8 cellular contexts compared by ENCODE assay signal in genomic region chr10:24724381-24725228, GRCh38. TPM values are rescaled to one million over a fixed set of nuclear protein-coding genes. Genes with fewer than 3 reads are reported as not detected.
DNase-seq lines count a peak whose midpoint lies in the region; ATAC-seq and TF ChIP-seq lines count a peak whose summit lies in the region.

No MANE protein-coding gene starts in this region.

- TF ChIP-seq POLR2A in breast epithelium (IDR thresholded peaks at IDR 0.05): peak; percentile 77

- H3K27me3 ChIP-seq in breast epithelium (no peaks in the 10 kb centered on the region), iPS-20b (ENCODE audit: insufficient read depth, low read length) (peaks cover 40% of the 10 kb centered on the region), skeletal muscle tissue (ENCODE audit: control insufficient read depth in 3 of 3, insufficient read depth in 3 of 3, low read length in 3 of 3) (no peaks in the 10 kb centered on the region)

- H3K4me1 ChIP-seq in breast epithelium (no peaks in the 10 kb centered on the region), iPS-20b (ENCODE audit: insufficient read depth, low read length) (peaks cover 20% of the 10 kb centered on the region; the same call in 1 of the 2 replicates), skeletal muscle tissue (ENCODE audit: control insufficient read depth in 3 of 3, insufficient read depth in 3 of 3, low read length in 3 of 3) (peaks cover 17 to 23% (median 20%) of the 10 kb centered on the region in 3 donors)

- POLR2A ChIA-PET in AG04449 (lab: Yijun Ruan, JAX): interaction anchor here (0.8 kb wide), 1 partner anchor 18 kb away, joined by 3 read pairs; no protein-coding TSS in a partner anchor

- no peaks in the 10 kb centered on the region for H3K9me3 ChIP-seq in breast epithelium
- H3K9me3 ChIP-seq in iPS-20b (ENCODE audit: insufficient read depth, low read depth, low read length): no peaks in the 10 kb centered on the region
- no peaks in the 10 kb centered on the region for H3K9me3 ChIP-seq in skeletal muscle tissue (ENCODE audit: control insufficient read depth in 3 of 3, low read length in 3 of 3)

- peak; percentile 76 for DNase-seq in AG04449 (ENCODE audit: low read depth, low spot score)
- peak; percentile 85 for DNase-seq in NCI-H2196 (lab: John Stamatoyannopoulos, UW; ENCODE audit: unreplicated experiment)
- peak; percentile 97 for DNase-seq in breast epithelium (ENCODE audit: low spot score in 2 of 2)

- TF ChIP-seq CTCF in AG04449 (IDR thresholded peaks at IDR 0.05; ENCODE audit: insufficient read depth, low read length, missing control alignments) (no peak), VCaP (conservative IDR thresholded peaks at IDR 0.05) (no peak), breast epithelium (IDR thresholded peaks at IDR 0.05) (peak in 1 of 3 donors; percentile 21)

- CTCF ChIA-PET in AG04449 (lab: Yijun Ruan, JAX): interaction anchor here (1.3 to 1.5 kb wide), 2 partner anchors 76 to 227 kb away, joined by 3 read pairs; no protein-coding TSS in a partner anchor

- no peaks in the 10 kb centered on the region for H3K36me3 ChIP-seq in breast epithelium
- no peaks in the 10 kb centered on the region for H3K36me3 ChIP-seq in iPS-20b (ENCODE audit: insufficient read depth, low read depth, low read length)
- no peaks in the 10 kb centered on the region for H3K36me3 ChIP-seq in skeletal muscle tissue (ENCODE audit: control insufficient read depth in 3 of 3, insufficient read depth in 3 of 3, low read length in 3 of 3)

- H3K9ac ChIP-seq in iPS-20b (ENCODE audit: low read depth, low read length) (peak overlapping the region; percentile 83; the same call in 1 of the 2 replicates), skeletal muscle tissue (ENCODE audit: low read depth in 1 of 3, low read length in 3 of 3) (peak overlapping the region; percentile 88 to 92 (median 92))

- ATAC-seq in GM18873 (IDR thresholded peaks at IDR 0.05; ENCODE audit: low FRiP score, unreplicated experiment) (peak; percentile 95), HG03135 (IDR thresholded peaks at IDR 0.05; ENCODE audit: unreplicated experiment) (peak; percentile 83)

- H3K27ac ChIP-seq in VCaP: peak overlapping the region; percentile 92
- H3K27ac ChIP-seq in breast epithelium: peak overlapping the region; percentile 95 to 98
- no peak overlapping the region for H3K27ac ChIP-seq in iPS-20b (ENCODE audit: low read length)
- H3K27ac ChIP-seq in skeletal muscle tissue (ENCODE audit: low read depth, low read length): peak overlapping the region; percentile 93

- intact Hi-C loops in breast epithelium (cut with DNase I; ENCODE audit: low total_unique reads): loop anchor here (5.0 kb wide), 2 partner anchors 257 to 293 kb away; partner anchors contain the start of genes ENKUR and THNSL1

- H3K4me3 ChIP-seq in AG04449 (ENCODE audit: low read depth, low read length): peak overlapping the region; percentile 83
- peak overlapping the region; percentile 69 to 82 (median 70) for H3K4me3 ChIP-seq in breast epithelium
- H3K4me3 ChIP-seq in iPS-20b (ENCODE audit: low read length): peak overlapping the region; percentile 95
- H3K4me3 ChIP-seq in skeletal muscle tissue (ENCODE audit: low read length in 3 of 3): peak overlapping the region; percentile 84 to 97 (median 94)

RNA-seq across cellular contexts. Expression of gene ARHGAP21, which starts 0.9 kb away (rescaled TPM):
- total RNA-seq in breast epithelium: 100 to 1,000 TPM in 2 of 3 donors, 10 to 100 TPM in 1; 67.5 to 203 (median 105) TPM
- total RNA-seq in skeletal muscle tissue: 62.1 TPM
